In genomic region chr18:49447810-49448745, GRCh38 we compare ENCODE assay signal across 8 cellular contexts. TPM values are rescaled to one million over a fixed set of nuclear protein-coding genes. Genes with fewer than 3 reads are reported as not detected.
DNase-seq lines count a peak whose midpoint lies in the region; ATAC-seq, FAIRE-seq and TF ChIP-seq lines count a peak whose summit lies in the region.

No MANE protein-coding gene starts in this region.

- H3K9me1 ChIP-seq in K562 (ENCODE audit: control insufficient read depth, insufficient read depth, low read length) = no peaks in the 10 kb centered on the region

- no peak overlapping the region for H3K4me3 ChIP-seq in Jurkat, Clone E6-1 (ENCODE audit: low read length)
- H3K4me3 ChIP-seq in Peyer's patch = no peak overlapping the region
- H3K4me3 ChIP-seq in K562 = no peak overlapping the region

- BruUV-seq in K562 (replicated peaks; lab: Mats Ljungman, UMichigan) = no TSS peak

- no peak overlapping the region for H2AFZ ChIP-seq in K562 (ENCODE audit: low read depth, low read length)

- POLR2A ChIA-PET in K562 (lab: Yijun Ruan, JAX) = interaction anchor here (0.6 kb wide), 1 partner anchor 11 kb away, joined by 3 read pairs; no protein-coding TSS in a partner anchor

- H3K9me3 ChIP-seq in Peyer's patch (peaks cover 0 to 6% (median 2%) of the 10 kb centered on the region in 4 donors), K562 (replicated peaks; ENCODE audit: control insufficient read depth, insufficient read depth, low read depth, low read length) (peaks cover 5% of the 10 kb centered on the region; the same call in 1 of the 2 replicates)

- H3K4me2 ChIP-seq in K562 (ENCODE audit: insufficient read depth, low read length) = no peak overlapping the region

- peak; percentile 69 for FAIRE-seq in K562 (lab: Jason Lieb, UNC)
- peak; percentile 27 for FAIRE-seq in urothelium cell line (lab: Jason Lieb, UNC)

- H3K79me2 ChIP-seq in K562 (ENCODE audit: control insufficient read depth, insufficient read depth, low read length) = peaks cover 4% of the 10 kb centered on the region; the same call in 2 of the 3 replicates

- intact Hi-C loops in K562 (cut with micrococcal nuclease) (no loop called here), left colon (cut with DNase I, micrococcal nuclease) (no loop called here)

- no peaks in the 10 kb centered on the region for H4K20me1 ChIP-seq in K562 (replicated peaks; ENCODE audit: control insufficient read depth, insufficient read depth, low read length)

- TF ChIP-seq POLR2A in Peyer's patch (IDR thresholded peaks at IDR 0.05) (no peak), K562 (conservative IDR thresholded peaks at IDR 0.05) (no peak)

- peak in 4 of 6 experiments; percentile 58 to 75 (median 64) for TF ChIP-seq CTCF in Peyer's patch (IDR thresholded peaks at IDR 0.05)
- peak; percentile 19 to 43 (median 40); a peak in 4 of 6 replicates for TF ChIP-seq CTCF in K562 (IDR thresholded peaks at IDR 0.05 in 2 of 3, conservative IDR thresholded peaks at IDR 0.05 in 1 of 3; ENCODE audit: insufficient read depth in 2 of 3, low read depth in 1 of 3, low read length in 3 of 3)

- TF ChIP-seq RAD21 in K562 (CRISPR knock-in tag; conservative IDR thresholded peaks at IDR 0.05 in 1 of 2, IDR thresholded peaks at IDR 0.05 in 1 of 2) = peak in 1 of 2 experiments; percentile 43; a peak in 2 of 4 replicates

- H3K27ac ChIP-seq in Peyer's patch (no peak overlapping the region), K562 (ENCODE audit: extremely low read depth, low read depth, low read length) (no peak overlapping the region)

- TF ChIP-seq EP300 in K562 (IDR thresholded peaks at IDR 0.05; ENCODE audit: low read length) = no peak

- H3K27me3 ChIP-seq in Peyer's patch (no peaks in the 10 kb centered on the region), K562 (ENCODE audit: control insufficient read depth in 2 of 2, insufficient read depth in 2 of 2, low read length in 2 of 2) (no peaks in the 10 kb centered on the region)

- CTCF ChIA-PET in K562 (lab: Yijun Ruan, JAX; ENCODE audit: low intra/inter-chr PET ratio) = interaction anchor here (0.9 kb wide), 1 partner anchor 426 kb away, joined by 4 read pairs; no protein-coding TSS in a partner anchor

- DNase-seq in Caki2 (ENCODE audit: low read depth) (peak; percentile 8), Peyer's patch (peak in 1 of 3 donors; percentile 73), K562 (ENCODE audit: extremely low read depth in 1 of 4, low spot score in 3 of 4) (peak; percentile 9 to 64 (median 12)), left colon (peak in 1 of 2 donors; percentile 40), urothelium cell line (ENCODE audit: low spot score) (peak; percentile 27), nucleus accumbens (lab: John Stamatoyannopoulos, UW) (no peak), epidermal melanocyte (ENCODE audit: insufficient read length, low spot score) (no peak)
- peak; percentile 71 for DNase-seq in Jurkat, Clone E6-1 (ENCODE audit: low read depth, low spot score)

- no peak overlapping the region for H3K9ac ChIP-seq in K562 (ENCODE audit: insufficient read depth in 1 of 2, low read depth in 2 of 2, low read length in 2 of 2)

- peak; percentile 81 for ATAC-seq in K562
- peak; percentile 89 for ATAC-seq in left colon

- in situ Hi-C loops in Caki2 (cut with HindIII; ENCODE audit: low pct_unique_long_range_greater_than_20kb, low sequenced_read_pairs) (no loop called here), K562 (cut with MboI) (loop anchor here (25.0 kb wide), 1 partner anchor 761 kb away; no protein-coding TSS in a partner anchor)

- no peaks in the 10 kb centered on the region for H3K4me1 ChIP-seq in Peyer's patch
- no peaks in the 10 kb centered on the region for H3K4me1 ChIP-seq in K562 (replicated peaks in 1 of 2; ENCODE audit: control insufficient read depth in 2 of 2, insufficient read depth in 2 of 2, low read length in 2 of 2)

- H3K36me3 ChIP-seq in Peyer's patch = no peaks in the 10 kb centered on the region
- no peaks in the 10 kb centered on the region for H3K36me3 ChIP-seq in K562 (ENCODE audit: control insufficient read depth, insufficient read depth, low read length)

- WGBS in K562 (ENCODE audit: insufficient coverage, low coverage, missing lambda C conversion rate) = 50% methylated on average over 2 of the region's 3 CpGs

TF ChIP-seq in K562, 482 proteins besides CTCF, POLR2A, EP300 and RAD21 (continues in another document):
- TF ChIP-seq CBX3 (IDR thresholded peaks at IDR 0.05; ENCODE audit: borderline replicate concordance in 1 of 2, low read length in 2 of 2) (0 out of 3 replicates have a peak, but pooled peaks of 1 of the 2 experiments have one; percentile 42), ZNF316 (IDR thresholded peaks at IDR 0.05) (0 out of 2 replicates have a peak, but pooled peaks have one; percentile 28)

RNA-seq across cellular contexts. Expression of gene DYM, which starts 12.4 kb away (rescaled TPM):
- total RNA-seq in Caki2 (2014; rRNA removed; shearing (Covaris generic); ENCODE audit: low replicate concordance) = 34.6 and 47.1 TPM in 2 replicates
- polyA plus RNA-seq in Jurkat, Clone E6-1 (2012; ENCODE audit: insufficient read depth, insufficient read length) = 49.0 TPM
- total RNA-seq in Peyer's patch = 100 to 1,000 TPM in 1 of 4 donors, 10 to 100 TPM in 3; 36.4 to 134 (median 76.0) TPM
- 77.7 and 126 TPM in 2 replicates for total RNA-seq in K562 (2011; cell fraction: chromatin; rRNA removed; ENCODE audit: low replicate concordance)
- 56.0 and 58.8 TPM in 2 replicates for total RNA-seq in K562 (2011; cell fraction: nucleolus; rRNA removed)
- total RNA-seq in K562 (2011; cell fraction: nucleoplasm; rRNA removed) = 42.7 and 53.3 TPM in 2 replicates
- 29.4 and 51.0 TPM in 2 replicates for total RNA-seq in K562 (2014; rRNA removed)
- total RNA-seq in K562 (2014; rRNA removed; fragmentation: Illumina TruSeq; extraction: Trizol) = 23.9 and 29.3 TPM in 2 replicates
- 22.3 and 28.7 TPM in 2 replicates for total RNA-seq in K562 (2015; rRNA removed; fragmentation: Illumina TruSeq; extraction: Trizol)
- total RNA-seq in K562 (2021) = 40.3 and 42.4 TPM in 2 replicates
- 60.0 and 66.2 TPM in 2 replicates for polyA plus RNA-seq in K562 (2011; rRNA removed)
- 23.0 and 31.2 TPM in 2 replicates for polyA plus RNA-seq in K562 (2011; cell fraction: cytosol; rRNA removed)
- 27.0 and 29.3 TPM in 2 replicates for polyA plus RNA-seq in K562 (2011; cell fraction: nucleus; rRNA removed)
- 18.6 and 57.1 TPM in 2 replicates for polyA plus RNA-seq in K562 (2012)
- polyA plus RNA-seq in K562 (2014; fragmentation: Illumina TruSeq; extraction: Trizol) = 18.3 and 22.5 TPM in 2 replicates
- polyA plus RNA-seq in K562 (2014; fragmentation: Nextera tagmentation; extraction: Ambion mirVana) = 1 to 10 TPM; 5.2 to 8.4 TPM
- 18.9 and 23.3 TPM in 2 replicates for polyA plus RNA-seq in K562 (2014; rRNA removed)
- polyA minus RNA-seq in K562 (2011; rRNA and poly(A)+ RNA removed) = 64.2 and 82.7 TPM in 2 replicates
- 32.9 and 33.6 TPM in 2 replicates for polyA minus RNA-seq in K562 (2011; cell fraction: cytosol; rRNA and poly(A)+ RNA removed)
- polyA minus RNA-seq in K562 (2011; cell fraction: nucleus; rRNA and poly(A)+ RNA removed) = 81.0 and 89.4 TPM in 2 replicates
- 10 to 100 TPM; 44.5 to 45.6 TPM for total RNA-seq in left colon

RNA-seq across cellular contexts. Expression of gene C18orf32, which starts 39.0 kb away (rescaled TPM):
- 35.9 and 71.3 TPM in 2 replicates for total RNA-seq in Caki2 (2014; rRNA removed; shearing (Covaris generic); ENCODE audit: low replicate concordance)
- 8.5 TPM for polyA plus RNA-seq in Jurkat, Clone E6-1 (2012; ENCODE audit: insufficient read depth, insufficient read length)
- total RNA-seq in Peyer's patch = 10 to 100 TPM in 3 of 4 donors, 1 to 10 TPM in 1; 8.3 to 51.3 (median 26.5) TPM
- total RNA-seq in K562 (2011; cell fraction: chromatin; rRNA removed; ENCODE audit: low replicate concordance) = 5.0 and 10.9 TPM in 2 replicates
- total RNA-seq in K562 (2011; cell fraction: nucleolus; rRNA removed) = 4.2 and 5.0 TPM in 2 replicates
- 6.8 and 14.1 TPM in 2 replicates for total RNA-seq in K562 (2011; cell fraction: nucleoplasm; rRNA removed)
- 8.5 and 9.6 TPM in 2 replicates for total RNA-seq in K562 (2014; rRNA removed)
- total RNA-seq in K562 (2014; rRNA removed; fragmentation: Illumina TruSeq; extraction: Trizol) = 20.1 and 25.8 TPM in 2 replicates
- 10.5 and 14.3 TPM in 2 replicates for total RNA-seq in K562 (2015; rRNA removed; fragmentation: Illumina TruSeq; extraction: Trizol)
- total RNA-seq in K562 (2021) = 20.4 and 23.2 TPM in 2 replicates
- 11.5 and 18.7 TPM in 2 replicates for polyA plus RNA-seq in K562 (2011; rRNA removed)
- polyA plus RNA-seq in K562 (2011; cell fraction: cytosol; rRNA removed) = 10.0 and 11.9 TPM in 2 replicates
- 3.9 and 6.2 TPM in 2 replicates for polyA plus RNA-seq in K562 (2011; cell fraction: nucleus; rRNA removed)
- polyA plus RNA-seq in K562 (2012) = 12.6 and 22.2 TPM in 2 replicates
- polyA plus RNA-seq in K562 (2014; fragmentation: Illumina TruSeq; extraction: Trizol) = 17.6 and 21.2 TPM in 2 replicates
- polyA plus RNA-seq in K562 (2014; fragmentation: Nextera tagmentation; extraction: Ambion mirVana) = 10 to 100 TPM; 30.1 to 35.0 TPM
- polyA plus RNA-seq in K562 (2014; rRNA removed) = 28.8 and 32.5 TPM in 2 replicates
- polyA minus RNA-seq in K562 (2011; rRNA and poly(A)+ RNA removed) = 1.6 and 2.2 TPM in 2 replicates
- polyA minus RNA-seq in K562 (2011; cell fraction: cytosol; rRNA and poly(A)+ RNA removed) = 2.4 and 4.2 TPM in 2 replicates
- 1.5 and 3.1 TPM in 2 replicates for polyA minus RNA-seq in K562 (2011; cell fraction: nucleus; rRNA and poly(A)+ RNA removed)
- total RNA-seq in left colon = 10 to 100 TPM; 63.1 to 73.1 TPM

RNA-seq across cellular contexts. Expression of gene RPL17, which starts 44.2 kb away (rescaled TPM):
- total RNA-seq in Caki2 (2014; rRNA removed; shearing (Covaris generic); ENCODE audit: low replicate concordance) = 1,255 and 1,356 TPM in 2 replicates
- 3,690 TPM for polyA plus RNA-seq in Jurkat, Clone E6-1 (2012; ENCODE audit: insufficient read depth, insufficient read length)
- total RNA-seq in Peyer's patch = 1,000 to 10,000 TPM in 2 of 4 donors, 100 to 1,000 TPM in 2; 845 to 1,874 (median 991) TPM
- total RNA-seq in K562 (2011; cell fraction: chromatin; rRNA removed; ENCODE audit: low replicate concordance) = 447 and 823 TPM in 2 replicates
- total RNA-seq in K562 (2011; cell fraction: nucleolus; rRNA removed) = 475 and 541 TPM in 2 replicates
- total RNA-seq in K562 (2011; cell fraction: nucleoplasm; rRNA removed) = 825 and 1,264 TPM in 2 replicates
- 1,802 and 1,882 TPM in 2 replicates for total RNA-seq in K562 (2014; rRNA removed)
- 2,908 and 3,069 TPM in 2 replicates for total RNA-seq in K562 (2014; rRNA removed; fragmentation: Illumina TruSeq; extraction: Trizol)
- total RNA-seq in K562 (2015; rRNA removed; fragmentation: Illumina TruSeq; extraction: Trizol) = 2,586 and 2,715 TPM in 2 replicates
- 1,616 and 1,743 TPM in 2 replicates for total RNA-seq in K562 (2021)
- 3,820 and 3,853 TPM in 2 replicates for polyA plus RNA-seq in K562 (2011; rRNA removed)
- 1,711 and 3,017 TPM in 2 replicates for polyA plus RNA-seq in K562 (2011; cell fraction: cytosol; rRNA removed)
- polyA plus RNA-seq in K562 (2011; cell fraction: nucleus; rRNA removed) = 903 and 1,882 TPM in 2 replicates
- polyA plus RNA-seq in K562 (2012) = 3,078 and 3,615 TPM in 2 replicates
- 2,347 and 2,369 TPM in 2 replicates for polyA plus RNA-seq in K562 (2014; fragmentation: Illumina TruSeq; extraction: Trizol)
- polyA plus RNA-seq in K562 (2014; fragmentation: Nextera tagmentation; extraction: Ambion mirVana) = 1,000 to 10,000 TPM; 1,742 to 1,931 TPM
- polyA plus RNA-seq in K562 (2014; rRNA removed) = 2,595 and 2,810 TPM in 2 replicates
- polyA minus RNA-seq in K562 (2011; rRNA and poly(A)+ RNA removed) = 1,907 and 2,118 TPM in 2 replicates
- 464 and 522 TPM in 2 replicates for polyA minus RNA-seq in K562 (2011; cell fraction: cytosol; rRNA and poly(A)+ RNA removed)
- 222 and 477 TPM in 2 replicates for polyA minus RNA-seq in K562 (2011; cell fraction: nucleus; rRNA and poly(A)+ RNA removed)
- total RNA-seq in left colon = 1,000 to 10,000 TPM; 1,058 to 1,105 TPM

Comparison
In these comparisons a context has a peak if more than half of its experiments do, and no peak if none do; other contexts are left out.
1. DNase-seq: peak in Caki2 (single experiment), Jurkat, Clone E6-1 (single experiment), K562 (4 of 4) and urothelium cell line (single experiment); none in nucleus accumbens (0 of 56) and epidermal melanocyte (single experiment).